In genomic region chr17:29148257-29148789, GRCh38 we compare ENCODE assay signal across 8 cellular contexts. TPM values are rescaled to one million over a fixed set of nuclear protein-coding genes. Genes with fewer than 3 reads are reported as not detected.
A peak's percentile ranks its signal among the peaks of the same experiment; 100 is the strongest.
DNase-seq lines count a peak whose midpoint lies in the region; ATAC-seq and TF ChIP-seq lines count a peak whose summit lies in the region.

No MANE protein-coding gene starts in this region.

- H3K27ac ChIP-seq in WERI-Rb-1 (peak overlapping the region; percentile 68), hepatocyte (peak overlapping the region; percentile 68), stomach smooth muscle (ENCODE audit: low read length) (peak overlapping the region; percentile 84)

- peak overlapping the region; percentile 74 to 90 for H3K9ac ChIP-seq in stomach smooth muscle (ENCODE audit: low read length in 2 of 2)

- peak overlapping the region; percentile 28 for H3K4me3 ChIP-seq in WERI-Rb-1 (ENCODE audit: low read depth, low read length)
- H3K4me3 ChIP-seq in hepatocyte: no peak overlapping the region
- H3K4me3 ChIP-seq in stomach smooth muscle (ENCODE audit: low read length in 2 of 2): peak overlapping the region; percentile 78 to 81

- no peaks in the 10 kb centered on the region for H3K27me3 Mint-ChIP-seq in T-helper 1 cell treated with Interleukin-12 subunit alpha and Interleukin-12 subunit beta and Interleukin-4 antibody, amounts not matched to agents 30 μg/mL and 1 μg/mL, for 36 hours (ENCODE audit: low read depth)

- H3K79me2 ChIP-seq in hepatocyte: peaks cover 77% of the 10 kb centered on the region

- H3K27ac Mint-ChIP-seq in T-helper 1 cell treated with Interleukin-12 subunit alpha and Interleukin-12 subunit beta and Interleukin-4 antibody, amounts not matched to agents 30 μg/mL and 1 μg/mL, for 36 hours: peak overlapping the region; percentile 66

- peaks cover 7% of the 10 kb centered on the region for H3K36me3 Mint-ChIP-seq in T-helper 1 cell treated with Interleukin-12 subunit alpha and Interleukin-12 subunit beta and Interleukin-4 antibody, amounts not matched to agents 30 μg/mL and 1 μg/mL, for 36 hours (ENCODE audit: low read depth)

- DNase-seq in T-helper 1 cell (no peak), WERI-Rb-1 (no peak), hepatocyte (ENCODE audit: low spot score) (no peak), mucosa of gallbladder (ENCODE audit: low spot score) (no peak)

- H3K9me3 ChIP-seq in WERI-Rb-1 (ENCODE audit: severe bottlenecking) (no peaks in the 10 kb centered on the region), hepatocyte (ENCODE audit: low read depth) (no peaks in the 10 kb centered on the region), stomach smooth muscle (ENCODE audit: control insufficient read depth in 2 of 2, low read length in 2 of 2) (no peaks in the 10 kb centered on the region)

- WGBS in hepatocyte (ENCODE audit: low lambda C conversion rate, missing lambda C conversion rate): 67% methylated on average over 5 of the region's 5 CpGs

- H3K4me1 Mint-ChIP-seq in T-helper 1 cell treated with Interleukin-12 subunit alpha and Interleukin-12 subunit beta and Interleukin-4 antibody, amounts not matched to agents 30 μg/mL and 1 μg/mL, for 36 hours (ENCODE audit: low read depth): peaks cover 42% of the 10 kb centered on the region

- peaks cover 26% of the 10 kb centered on the region for H3K4me1 ChIP-seq in hepatocyte (ENCODE audit: insufficient read depth)
- H3K4me1 ChIP-seq in stomach smooth muscle (ENCODE audit: control insufficient read depth, insufficient read depth, low read length): peaks cover 31% of the 10 kb centered on the region

- H3K4me2 ChIP-seq in hepatocyte: peak overlapping the region; percentile 87

- no peaks in the 10 kb centered on the region for H4K20me1 ChIP-seq in hepatocyte (ENCODE audit: insufficient read depth, poor library complexity, severe bottlenecking)

- H2AFZ ChIP-seq in hepatocyte: peak overlapping the region; percentile 13

- no peak for ATAC-seq in activated CD4-positive, CD25-positive, alpha-beta regulatory T cell treated with anti-CD3 and anti-CD28 coated beads, Interleukin-2, amount 50 U/mL, for 24 hours
- ATAC-seq in GM21447 (IDR thresholded peaks at IDR 0.05; ENCODE audit: unreplicated experiment): no peak

- H3K9me3 Mint-ChIP-seq in T-helper 1 cell treated with Interleukin-12 subunit alpha and Interleukin-12 subunit beta and Interleukin-4 antibody, amounts not matched to agents 30 μg/mL and 1 μg/mL, for 36 hours: no peaks in the 10 kb centered on the region

- H3K27me3 ChIP-seq in WERI-Rb-1 (ENCODE audit: insufficient read depth, low read depth, severe bottlenecking): no peaks in the 10 kb centered on the region
- no peaks in the 10 kb centered on the region for H3K27me3 ChIP-seq in hepatocyte
- H3K27me3 ChIP-seq in stomach smooth muscle (ENCODE audit: control insufficient read depth in 1 of 2, insufficient read depth in 2 of 2, low read length in 2 of 2): no peaks in the 10 kb centered on the region

- H3K9me2 ChIP-seq in hepatocyte (replicated peaks; ENCODE audit: insufficient read depth): no peaks in the 10 kb centered on the region

- H3K4me3 Mint-ChIP-seq in T-helper 1 cell treated with Interleukin-12 subunit alpha and Interleukin-12 subunit beta and Interleukin-4 antibody, amounts not matched to agents 30 μg/mL and 1 μg/mL, for 36 hours: peak overlapping the region; percentile 67

- TF ChIP-seq CTCF in WERI-Rb-1 (IDR thresholded peaks at IDR 0.05; ENCODE audit: low read depth, low read length): no peak
- TF ChIP-seq CTCF in hepatocyte (IDR thresholded peaks at IDR 0.05; ENCODE audit: poor library complexity): no peak

- H3K36me3 ChIP-seq in WERI-Rb-1 (0 out of 2 replicates have a peak, but pooled peaks cover 4% of the 10 kb centered on the region), hepatocyte (replicated peaks; ENCODE audit: insufficient read depth, low read depth) (no peaks in the 10 kb centered on the region), stomach smooth muscle (ENCODE audit: control insufficient read depth in 2 of 2, insufficient read depth in 2 of 2, low read length in 2 of 2) (no peaks in the 10 kb centered on the region)

RNA-seq across cellular contexts. Expression of gene MYO18A, which starts 31.9 kb away (rescaled TPM):
- total RNA-seq in hepatocyte: 22.0 and 35.6 TPM in 2 replicates
- polyA plus RNA-seq in hepatocyte: 32.2 and 33.8 TPM in 2 replicates
- 198 TPM for total RNA-seq in mucosa of gallbladder
